9 cellular contexts compared by ENCODE assay signal in the genomic region with DNA sequence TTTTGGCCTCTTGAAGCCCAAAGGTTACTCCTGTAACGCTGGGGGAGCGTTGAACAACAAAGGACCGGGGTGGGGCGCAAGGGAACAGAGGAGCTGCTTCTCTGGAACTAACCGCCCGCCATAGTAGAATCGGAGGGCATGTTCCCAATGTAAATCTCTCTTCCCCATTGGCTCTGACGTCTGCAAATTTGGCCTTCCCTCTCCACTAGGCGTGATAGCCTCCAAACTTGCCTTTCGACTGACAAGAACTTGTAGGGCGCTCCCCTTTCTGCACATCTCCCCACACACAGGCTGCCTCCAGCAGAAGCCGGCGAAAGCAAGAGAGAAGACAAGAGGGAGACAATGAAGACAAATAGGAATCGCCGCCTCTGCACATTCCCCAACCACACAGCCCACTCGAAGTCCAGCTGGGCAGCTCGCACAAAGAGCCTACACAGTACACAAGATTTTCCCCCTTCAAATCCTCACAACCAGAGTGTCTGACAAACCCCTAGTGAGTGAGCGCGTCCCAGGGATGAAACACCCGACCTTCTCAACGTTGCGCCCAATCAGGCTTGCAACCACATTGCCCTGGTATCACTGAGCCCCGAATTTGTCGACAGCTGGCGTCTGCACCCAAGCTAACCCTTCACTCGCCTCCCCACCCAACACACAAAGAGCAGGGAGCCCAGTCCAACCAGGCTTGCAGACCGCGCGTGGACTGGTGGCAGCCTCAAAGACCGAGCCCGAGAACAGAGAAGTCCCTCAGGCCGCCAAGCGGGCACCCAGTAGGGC. TPM values are rescaled to one million over a fixed set of nuclear protein-coding genes. Genes with fewer than 3 reads are reported as not detected.
DNase-seq lines count a peak whose midpoint lies in the region; ATAC-seq and TF ChIP-seq lines count a peak whose summit lies in the region.
"Had no signal": no experiment of that assay in that cellular context is flagged by ENCODE, and none has a peak within 500 bp of the region (broad histone marks: within the 10 kb centered on the region; RNA-seq: fewer than 3 reads in every experiment).

No MANE protein-coding gene starts in this region.

- H3K27ac Mint-ChIP-seq in T-helper 17 cell (peak overlapping the region; percentile 77), osteocyte (ENCODE audit: unreplicated experiment) (peak overlapping the region; percentile 42)

- no peaks in the 10 kb centered on the region for H3K9me3 ChIP-seq in T-helper 17 cell (ENCODE audit: control insufficient read depth, low read length, poor library complexity, severe bottlenecking)

- ATAC-seq in T-helper 17 cell (no peak), HG02884 (IDR thresholded peaks at IDR 0.05; ENCODE audit: unreplicated experiment) (no peak), GM21619 (IDR thresholded peaks at IDR 0.05; ENCODE audit: unreplicated experiment) (no peak)

- intact Hi-C loops in lower leg skin (cut with DNase I; ENCODE audit: low total_unique reads) = loop anchor here (5.0 to 10.0 kb wide), 3 partner anchors 793 to 1470 kb away; no protein-coding TSS in a partner anchor

- TF ChIP-seq POLR2A in lower leg skin (IDR thresholded peaks at IDR 0.05) = no peak

- peak; percentile 28 for DNase-seq in EH (ENCODE audit: low read depth)
- no peak for DNase-seq in T-helper 17 cell
- DNase-seq in fibroblast of gingiva (ENCODE audit: low read depth) = peak; percentile 68
- DNase-seq in osteocyte (ENCODE audit: extremely low spot score, unreplicated experiment) = no peak
- DNase-seq in lower leg skin (ENCODE audit: low spot score in 2 of 2) = no peak
- DNase-seq in DMS153 treated with DMSO at 0.1 percent for 48 hours (lab: John Stamatoyannopoulos, UW; ENCODE audit: unreplicated experiment) = no peak
- DNase-seq: kidney glomerular epithelial cell had no signal

- H3K36me3 Mint-ChIP-seq in T-helper 17 cell (ENCODE audit: low read depth) = peaks cover 10% of the 10 kb centered on the region
- peaks cover 9% of the 10 kb centered on the region for H3K36me3 Mint-ChIP-seq in osteocyte (ENCODE audit: unreplicated experiment)

- H3K9me3 Mint-ChIP-seq in osteocyte (ENCODE audit: unreplicated experiment) = no peaks in the 10 kb centered on the region

- H3K4me1 Mint-ChIP-seq in T-helper 17 cell = peaks cover 43% of the 10 kb centered on the region
- H3K4me1 Mint-ChIP-seq in osteocyte (ENCODE audit: unreplicated experiment) = peaks cover 57% of the 10 kb centered on the region

- TF ChIP-seq CTCF in osteocyte (IDR thresholded peaks at IDR 0.05) (no peak), lower leg skin (IDR thresholded peaks at IDR 0.05) (no peak)

- no peak overlapping the region for H3K4me3 ChIP-seq in lower leg skin (ENCODE audit: low read depth, poor library complexity, severe bottlenecking)

- 45 to 51% methylated on average over 27 to 33 of the region's 33 CpGs for WGBS in lower leg skin, 2 donors

- H3K4me3 Mint-ChIP-seq in T-helper 17 cell (peak overlapping the region; percentile 91), osteocyte (ENCODE audit: unreplicated experiment) (peak overlapping the region; percentile 100)

- H3K27me3 Mint-ChIP-seq in T-helper 17 cell = peaks cover 92% of the 10 kb centered on the region
- no peaks in the 10 kb centered on the region for H3K27me3 Mint-ChIP-seq in osteocyte (ENCODE audit: unreplicated experiment)

RNA-seq across cellular contexts. Expression of a gene that starts 1.5 kb away (rescaled TPM):
- under 1 TPM in 1 of 2 donors, not detected in 1; 0.08 TPM for total RNA-seq in T-helper 17 cell
- total RNA-seq in osteocyte = 2,335 and 2,423 TPM in 2 replicates
- 100 to 1,000 TPM in 1 of 4 donors, 10 to 100 TPM in 3; 42.2 to 132 (median 55.0) TPM for total RNA-seq in lower leg skin

RNA-seq across cellular contexts. Expression of a gene that starts 36.2 kb away (rescaled TPM):
- total RNA-seq in T-helper 17 cell = 100 to 1,000 TPM; 189 to 214 TPM
- 253 and 267 TPM in 2 replicates for total RNA-seq in osteocyte
- 100 to 1,000 TPM in 3 of 4 donors, 10 to 100 TPM in 1; 90.2 to 517 (median 146) TPM for total RNA-seq in lower leg skin

Comparison
In these comparisons a context has a peak if more than half of its experiments do, and no peak if none do; other contexts are left out.
1. DNase-seq: peak in EH (single experiment) and fibroblast of gingiva (single experiment); none in T-helper 17 cell (0 of 3), osteocyte (single experiment), lower leg skin (0 of 2) and DMS153 treated with DMSO at 0.1 percent for 48 hours (single experiment).
2. RNA of a gene that starts 1.5 kb away (total RNA-seq): 2,335 to 2,423 TPM in osteocyte and 42.2 to 132 TPM in lower leg skin; 0.08 TPM in T-helper 17 cell; every median in the first group is over 10 times any median in the second.